11 cellular contexts compared by ENCODE assay signal in the genomic region with DNA sequence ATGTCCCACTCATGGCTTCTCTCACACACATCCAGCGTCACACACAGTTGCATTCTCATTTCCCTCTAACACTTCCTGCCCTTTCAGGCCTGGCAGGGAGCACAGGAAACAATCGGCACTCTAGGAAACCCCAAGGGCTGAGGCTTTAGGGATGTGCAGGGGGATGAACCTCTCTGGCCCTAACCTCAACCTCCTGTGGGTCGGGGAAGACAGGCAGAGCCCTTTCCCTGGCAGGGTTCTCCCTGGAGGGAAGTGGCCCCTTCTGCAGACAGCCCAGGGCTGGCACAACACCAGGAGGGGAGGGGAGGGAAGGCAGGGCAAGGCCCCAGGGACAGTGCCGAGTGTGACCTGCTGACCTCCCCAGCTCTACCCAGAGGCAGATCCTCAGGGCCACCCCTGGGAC. TPM values are rescaled to one million over a fixed set of nuclear protein-coding genes. Genes with fewer than 3 reads are reported as not detected.
DNase-seq lines count a peak whose midpoint lies in the region; ATAC-seq and TF ChIP-seq lines count a peak whose summit lies in the region.
"Had no signal": no experiment of that assay in that cellular context is flagged by ENCODE, and none has a peak within 500 bp of the region (broad histone marks: within the 10 kb centered on the region; RNA-seq: fewer than 3 reads in every experiment).

No MANE protein-coding gene starts in this region.

- H3K27me3 ChIP-seq in AG04450 (ENCODE audit: control insufficient read depth, insufficient read depth, low read length) (no peaks in the 10 kb centered on the region), GM23338 (ENCODE audit: insufficient read depth) (peaks cover 4% of the 10 kb centered on the region; the same call in 1 of the 2 replicates), brain microvascular endothelial cell (replicated peaks) (no peaks in the 10 kb centered on the region), mucosa of rectum (ENCODE audit: control insufficient read depth in 2 of 2, insufficient read depth in 2 of 2, low read length in 2 of 2) (peaks cover 3 to 5% of the 10 kb centered on the region in 2 donors)

- POLR2A ChIA-PET in AG04450 (lab: Yijun Ruan, JAX) = no interaction called here

- no peaks in the 10 kb centered on the region for H3K36me3 ChIP-seq in GM23338 (ENCODE audit: insufficient read depth)
- H3K36me3 ChIP-seq in brain microvascular endothelial cell (replicated peaks) = no peaks in the 10 kb centered on the region
- peaks cover 0 to 4% of the 10 kb centered on the region in 2 donors for H3K36me3 ChIP-seq in mucosa of rectum (ENCODE audit: control insufficient read depth in 2 of 2, insufficient read depth in 2 of 2, low read length in 2 of 2)

- peaks cover 64% of the 10 kb centered on the region for H3K4me1 Mint-ChIP-seq in GM23338

- no peak for ATAC-seq in GM23338

- TF ChIP-seq CTCF in AG04450 (IDR thresholded peaks at IDR 0.05; ENCODE audit: low read depth, low read length) (no peak), GM23338 (conservative IDR thresholded peaks at IDR 0.05; ENCODE audit: low read depth in 2 of 2) (no peak), brain microvascular endothelial cell (IDR thresholded peaks at IDR 0.05; ENCODE audit: low read depth, low read length, missing control alignments) (no peak)

- peaks cover 54% of the 10 kb centered on the region for H3K79me2 ChIP-seq in GM23338 (replicated peaks; ENCODE audit: insufficient read depth)

- no peaks in the 10 kb centered on the region; the same call in 2 of the 3 replicates for H3K9me3 Mint-ChIP-seq in GM23338
- H3K9me3 Mint-ChIP-seq: T-helper 1 cell treated with Interleukin-12 subunit alpha and Interleukin-12 subunit beta and Interleukin-4 antibody, amounts not matched to agents 30 μg/mL and 1 μg/mL, for 36 hours had no signal

- H3K4me1 ChIP-seq in GM23338 (ENCODE audit: insufficient read depth) (peaks cover 77% of the 10 kb centered on the region), mucosa of rectum (ENCODE audit: control insufficient read depth in 2 of 2, insufficient read depth in 2 of 2, low read length in 2 of 2) (peaks cover 38 to 50% of the 10 kb centered on the region in 2 donors)

- peak overlapping the region; percentile 4; the same call in 1 of the 2 replicates for H3K27ac Mint-ChIP-seq in GM23338
- H3K27ac Mint-ChIP-seq: T-helper 1 cell treated with Interleukin-12 subunit alpha and Interleukin-12 subunit beta and Interleukin-4 antibody, amounts not matched to agents 30 μg/mL and 1 μg/mL, for 36 hours had no signal

- H3K27me3 Mint-ChIP-seq in GM23338 (ENCODE audit: insufficient read depth, low read depth, poor library complexity) = peaks cover 51% of the 10 kb centered on the region

- CTCF ChIA-PET in AG04450 (lab: Charles Lee) = no interaction called here

- H3K4me3 ChIP-seq in AG04450 (ENCODE audit: low read depth, low read length) = peak overlapping the region; percentile 78
- peak overlapping the region; percentile 35 for H3K4me3 ChIP-seq in GM23338
- peak overlapping the region; percentile 5 for H3K4me3 ChIP-seq in brain microvascular endothelial cell (ENCODE audit: low read depth, low read length)
- peak overlapping the region in 1 of 2 donors; percentile 20 for H3K4me3 ChIP-seq in mucosa of rectum (ENCODE audit: low read length in 2 of 2)

- in situ Hi-C loops in brain microvascular endothelial cell (cut with HindIII; ENCODE audit: low pct_ligation_motif_present, low sequenced_read_pairs) = no loop called here

- DNase-seq in AG04450 (ENCODE audit: low read depth, low spot score) (no peak), GM23338 (ENCODE audit: low spot score) (peak; percentile 66), brain microvascular endothelial cell (no peak), NCI-H187 treated with DMSO at 0.1 percent for 48 hours (lab: John Stamatoyannopoulos, UW) (no peak), NCI-H446 treated with DMSO at 0.1 percent for 48 hours (lab: John Stamatoyannopoulos, UW) (no peak), NCI-H1105 (lab: John Stamatoyannopoulos, UW) (no peak), NCI-H2196 (lab: John Stamatoyannopoulos, UW; ENCODE audit: unreplicated experiment) (no peak)
- DNase-seq: activated effector memory CD4-positive, alpha-beta T cell treated with Interleukin-2 at 50 U/mL for 16 hours; NCI-H1436 had no signal

- H3K4me2 ChIP-seq in GM23338 = peak overlapping the region; percentile 98; the same call in 1 of the 2 replicates

- H3K9ac ChIP-seq in mucosa of rectum (ENCODE audit: low read depth in 1 of 2, low read length in 2 of 2) = peak overlapping the region in 1 of 2 donors; percentile 21

- peaks cover 16% of the 10 kb centered on the region; the same call in 1 of the 2 replicates for H3F3A ChIP-seq in GM23338 (replicated peaks; ENCODE audit: low read depth)

- no peak overlapping the region for H2AFZ ChIP-seq in GM23338

- no peaks in the 10 kb centered on the region; the same call in 1 of the 2 replicates for H3K9me3 ChIP-seq in AG04450 (ENCODE audit: control insufficient read depth, insufficient read depth, low read length)
- H3K9me3 ChIP-seq in mucosa of rectum (ENCODE audit: control insufficient read depth in 2 of 2, low read length in 2 of 2) = no peaks in the 10 kb centered on the region

- H3K4me3 Mint-ChIP-seq in GM23338 = peak overlapping the region; percentile 36
- H3K4me3 Mint-ChIP-seq: T-helper 1 cell treated with Interleukin-12 subunit alpha and Interleukin-12 subunit beta and Interleukin-4 antibody, amounts not matched to agents 30 μg/mL and 1 μg/mL, for 36 hours had no signal

- H4K20me1 ChIP-seq in GM23338 (replicated peaks; ENCODE audit: insufficient read depth) = peaks cover 11% of the 10 kb centered on the region; the same call in 1 of the 2 replicates

- peaks cover 5% of the 10 kb centered on the region; the same call in 1 of the 3 replicates for H3K36me3 Mint-ChIP-seq in GM23338 (ENCODE audit: low read depth)

- H3K9me2 ChIP-seq in GM23338 (ENCODE audit: insufficient read depth) = no peaks in the 10 kb centered on the region

- H3K27ac ChIP-seq in AG04450 (ENCODE audit: low read depth, low read length) (no peak overlapping the region), GM23338 (ENCODE audit: low read depth) (no peak overlapping the region), brain microvascular endothelial cell (no peak overlapping the region), mucosa of rectum (ENCODE audit: low read depth in 2 of 2, low read length in 2 of 2) (peak overlapping the region; percentile 25 to 52)

TF ChIP-seq in GM23338, 12 proteins besides CTCF, POLR2A, EP300 and RAD21 (continues in another document):
- TF ChIP-seq JUNB (IDR thresholded peaks at IDR 0.05; ENCODE audit: unreplicated experiment) = no peak
- TF ChIP-seq EZH2phosphoT487 (IDR thresholded peaks at IDR 0.05; ENCODE audit: unreplicated experiment) = no peak
- TF ChIP-seq, protein P1, sequence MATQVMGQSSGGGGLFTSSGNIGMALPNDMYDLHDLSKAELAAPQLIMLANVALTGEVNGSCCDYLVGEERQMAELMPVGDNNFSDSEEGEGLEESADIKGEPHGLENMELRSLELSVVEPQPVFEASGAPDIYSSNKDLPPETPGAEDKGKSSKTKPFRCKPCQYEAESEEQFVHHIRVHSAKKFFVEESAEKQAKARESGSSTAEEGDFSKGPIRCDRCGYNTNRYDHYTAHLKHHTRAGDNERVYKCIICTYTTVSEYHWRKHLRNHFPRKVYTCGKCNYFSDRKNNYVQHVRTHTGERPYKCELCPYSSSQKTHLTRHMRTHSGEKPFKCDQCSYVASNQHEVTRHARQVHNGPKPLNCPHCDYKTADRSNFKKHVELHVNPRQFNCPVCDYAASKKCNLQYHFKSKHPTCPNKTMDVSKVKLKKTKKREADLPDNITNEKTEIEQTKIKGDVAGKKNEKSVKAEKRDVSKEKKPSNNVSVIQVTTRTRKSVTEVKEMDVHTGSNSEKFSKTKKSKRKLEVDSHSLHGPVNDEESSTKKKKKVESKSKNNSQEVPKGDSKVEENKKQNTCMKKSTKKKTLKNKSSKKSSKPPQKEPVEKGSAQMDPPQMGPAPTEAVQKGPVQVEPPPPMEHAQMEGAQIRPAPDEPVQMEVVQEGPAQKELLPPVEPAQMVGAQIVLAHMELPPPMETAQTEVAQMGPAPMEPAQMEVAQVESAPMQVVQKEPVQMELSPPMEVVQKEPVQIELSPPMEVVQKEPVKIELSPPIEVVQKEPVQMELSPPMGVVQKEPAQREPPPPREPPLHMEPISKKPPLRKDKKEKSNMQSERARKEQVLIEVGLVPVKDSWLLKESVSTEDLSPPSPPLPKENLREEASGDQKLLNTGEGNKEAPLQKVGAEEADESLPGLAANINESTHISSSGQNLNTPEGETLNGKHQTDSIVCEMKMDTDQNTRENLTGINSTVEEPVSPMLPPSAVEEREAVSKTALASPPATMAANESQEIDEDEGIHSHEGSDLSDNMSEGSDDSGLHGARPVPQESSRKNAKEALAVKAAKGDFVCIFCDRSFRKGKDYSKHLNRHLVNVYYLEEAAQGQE (IDR thresholded peaks at IDR 0.05; ENCODE audit: unreplicated experiment) = no peak
- TF ChIP-seq EZH2 (IDR thresholded peaks at IDR 0.05; ENCODE audit: low read depth, unreplicated experiment) = no peak
- no peak for TF ChIP-seq ZNF114 (CRISPR knock-in tag; IDR thresholded peaks at IDR 0.05)
- TF ChIP-seq POLR2AphosphoS5 (IDR thresholded peaks at IDR 0.05; ENCODE audit: low read depth) = no peak

RNA-seq across cellular contexts. Expression of a gene that starts 2.7 kb away (rescaled TPM):
- polyA plus RNA-seq in AG04450 (2011; rRNA removed) = 16.6 and 22.8 TPM in 2 replicates
- 11.8 and 14.9 TPM in 2 replicates for polyA minus RNA-seq in AG04450 (2011; rRNA and poly(A)+ RNA removed)
- 26.5 and 26.7 TPM in 2 replicates for total RNA-seq in GM23338 (2014; rRNA removed; shearing (Covaris generic))
- polyA plus RNA-seq in GM23338 (2016; fragmentation: Nextera tagmentation; extraction: Ambion mirVana) = 15.0 and 15.6 TPM in 2 replicates

RNA-seq across cellular contexts. Expression of a gene that starts 18.5 kb away (rescaled TPM):
- not detected in 2 replicates for polyA plus RNA-seq in AG04450 (2011; rRNA removed)
- not detected in 2 replicates for polyA minus RNA-seq in AG04450 (2011; rRNA and poly(A)+ RNA removed)
- total RNA-seq in GM23338 (2014; rRNA removed; shearing (Covaris generic)) = 1.3 and 3.0 TPM in 2 replicates
- 3.8 and 7.1 TPM in 2 replicates for polyA plus RNA-seq in GM23338 (2016; fragmentation: Nextera tagmentation; extraction: Ambion mirVana)

RNA-seq across cellular contexts. Expression of a gene that starts 26.0 kb away (rescaled TPM):
- 2,636 and 2,921 TPM in 2 replicates for polyA plus RNA-seq in AG04450 (2011; rRNA removed)
- polyA minus RNA-seq in AG04450 (2011; rRNA and poly(A)+ RNA removed) = 853 and 1,025 TPM in 2 replicates
- total RNA-seq in GM23338 (2014; rRNA removed; shearing (Covaris generic)) = 1,297 and 1,329 TPM in 2 replicates
- 686 and 730 TPM in 2 replicates for polyA plus RNA-seq in GM23338 (2016; fragmentation: Nextera tagmentation; extraction: Ambion mirVana)

RNA-seq across cellular contexts. Expression of a gene that starts 42.0 kb away (rescaled TPM):
- polyA plus RNA-seq in AG04450 (2011; rRNA removed) (7.0 and 7.1 TPM in 2 replicates), GM23338 (2016; fragmentation: Nextera tagmentation; extraction: Ambion mirVana) (5.4 and 6.5 TPM in 2 replicates)
- polyA minus RNA-seq in AG04450 (2011; rRNA and poly(A)+ RNA removed) = 7.9 and 10.2 TPM in 2 replicates
- total RNA-seq in GM23338 (2014; rRNA removed; shearing (Covaris generic)) = 18.5 and 25.5 TPM in 2 replicates

Comparison
In these comparisons a context has a peak if more than half of its experiments do, and no peak if none do; other contexts are left out.
1. H3K27ac ChIP-seq: peak in mucosa of rectum (2 of 2); none in AG04450 (single experiment), GM23338 (single experiment) and brain microvascular endothelial cell (single experiment).